8 cellular contexts compared by ENCODE assay signal in the genomic region with DNA sequence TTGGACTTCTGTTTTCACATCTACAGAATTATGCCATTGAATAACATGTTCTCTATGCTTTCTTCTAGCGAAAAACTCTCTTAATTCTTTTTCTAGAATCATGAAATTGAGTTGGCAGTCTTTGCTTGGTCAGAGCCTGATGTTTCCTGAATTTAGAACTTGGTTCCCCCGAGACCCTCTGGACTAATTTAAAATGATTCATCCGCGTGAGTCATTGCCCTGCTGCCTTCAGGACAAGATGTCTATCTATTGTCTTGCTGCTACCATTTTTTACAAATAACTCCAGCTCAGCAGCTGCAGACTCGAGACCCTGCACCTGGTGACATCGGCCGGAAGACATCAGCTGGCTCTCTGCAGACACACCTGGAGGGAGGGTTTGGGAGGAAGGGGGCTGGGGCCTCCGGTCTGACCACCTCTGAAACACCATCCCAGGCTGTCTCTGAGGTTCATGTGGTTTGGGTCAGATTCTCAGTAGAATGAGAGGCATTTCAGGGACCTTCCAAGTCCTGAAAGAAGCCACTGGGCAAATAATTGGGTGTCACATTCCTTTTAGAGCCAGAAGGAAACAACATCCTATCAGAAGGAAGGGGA. TPM values are rescaled to one million over a fixed set of nuclear protein-coding genes. Genes with fewer than 3 reads are reported as not detected.
DNase-seq lines count a peak whose midpoint lies in the region; ATAC-seq and TF ChIP-seq lines count a peak whose summit lies in the region.

No MANE protein-coding gene starts in this region.

- H3K27ac ChIP-seq in testis, result peak overlapping the region; percentile 79 to 84

- DNase-seq in Right ventricle myocardium inferior (ENCODE audit: missing footprints) (no peak), Right ventricle myocardium superior (no peak), SHP77 (lab: John Stamatoyannopoulos, UW) (peak; percentile 56 to 77), adipocyte (ENCODE audit: low read depth) (peak; percentile 91), islet precursor cell (peak; percentile 99), testis (no peak), NCI-H1930 (lab: John Stamatoyannopoulos, UW) (no peak)

- ATAC-seq in Right ventricle myocardium inferior (peak; percentile 31), Right ventricle myocardium superior (ENCODE audit: poor library complexity) (no peak), HG03354 (IDR thresholded peaks at IDR 0.05; ENCODE audit: poor library complexity, severe bottlenecking, unreplicated experiment) (peak; percentile 51)

- TF ChIP-seq CTCF in testis (IDR thresholded peaks at IDR 0.05), result no peak

- WGBS in testis, 2 donors, result 59 to 70% methylated on average over 8 of the region's 8 CpGs

- H3K27me3 ChIP-seq in adipocyte (replicated peaks; ENCODE audit: control insufficient read depth, insufficient read depth, low read length) (no peaks in the 10 kb centered on the region), testis (no peaks in the 10 kb centered on the region)

- no peak for TF ChIP-seq POLR2A in testis (IDR thresholded peaks at IDR 0.05)

- peak overlapping the region; percentile 88 for H3K9ac ChIP-seq in adipocyte (ENCODE audit: low read length)

- H3K4me3 ChIP-seq in adipocyte (ENCODE audit: low read length) (peak overlapping the region; percentile 74), testis (no peak overlapping the region)

- H3K4me1 ChIP-seq in adipocyte (ENCODE audit: control insufficient read depth, insufficient read depth, low read length) (peaks cover 47% of the 10 kb centered on the region), testis (peaks cover 22% of the 10 kb centered on the region)

- intact Hi-C loops in Right ventricle myocardium inferior (cut with DNase I) (loop anchor here (2.0 kb wide), 1 partner anchor 855 kb away; no protein-coding TSS in a partner anchor), Right ventricle myocardium superior (cut with DNase I) (no loop called here), testis (cut with DNase I; ENCODE audit: low total_unique reads) (no loop called here)

- no peaks in the 10 kb centered on the region for H3K36me3 ChIP-seq in adipocyte (ENCODE audit: control insufficient read depth, insufficient read depth, low read length, severe bottlenecking)
- H3K36me3 ChIP-seq in testis (ENCODE audit: low read depth, missing control alignments), result no peaks in the 10 kb centered on the region

- H3K9me3 ChIP-seq in adipocyte (ENCODE audit: control insufficient read depth, low read length) (no peaks in the 10 kb centered on the region), testis (no peaks in the 10 kb centered on the region)

RNA-seq across cellular contexts. Expression of a gene that starts 20.9 kb away (rescaled TPM):
- total RNA-seq in Right ventricle myocardium inferior, result 68.4 TPM
- total RNA-seq in Right ventricle myocardium superior, result 60.2 TPM
- total RNA-seq in testis, result 10 to 100 TPM; 30.8 to 35.7 TPM
- 41.5 TPM for polyA plus RNA-seq in testis (ENCODE audit: insufficient read depth, low read depth, low replicate concordance)

Comparison
In these comparisons a context has a peak if more than half of its experiments do, and no peak if none do; other contexts are left out.
1. DNase-seq: peak in SHP77 (2 of 2), adipocyte (single experiment) and islet precursor cell (single experiment); none in Right ventricle myocardium inferior (single experiment), Right ventricle myocardium superior (single experiment), testis (single experiment) and NCI-H1930 (0 of 2).